1 cellular context compared by ENCODE assay signal in genomic region chr9:124415102-124415851, GRCh38.
TF ChIP-seq lines count a peak whose summit lies in the region.

Gene PSMB7 (minus strand): TSS chr9:124415442. CDS start chr9:124415425, 17 bp downstream.

TF ChIP-seq in K562, 482 proteins besides CTCF, POLR2A, EP300 and RAD21 (continued from another document and continues in another):
- peak; percentile 56 for TF ChIP-seq PKNOX1 (IDR thresholded peaks at IDR 0.05)
- no peak for TF ChIP-seq HOMEZ (CRISPR knock-in tag; IDR thresholded peaks at IDR 0.05)
- TF ChIP-seq TRIM24 (IDR thresholded peaks at IDR 0.05): peak in 1 of 2 experiments; percentile 52; a peak in 1 of 4 replicates
- TF ChIP-seq CSDE1 (IDR thresholded peaks at IDR 0.05): peak in 1 of 2 experiments; percentile 37; a peak in 1 of 4 replicates
- TF ChIP-seq ZSCAN29 (IDR thresholded peaks at IDR 0.05): no peak
- TF ChIP-seq ZNF668 (CRISPR knock-in tag; IDR thresholded peaks at IDR 0.05): no peak
- no peak for TF ChIP-seq ZNF764 (CRISPR knock-in tag; IDR thresholded peaks at IDR 0.05; ENCODE audit: low read depth)
- no peak for TF ChIP-seq PTBP1 (IDR thresholded peaks at IDR 0.05; ENCODE audit: low read depth, low read length)
- TF ChIP-seq CEBPB (tag; IDR thresholded peaks at IDR 0.05): no peak
- TF ChIP-seq RNF219 (CRISPR knock-in tag; IDR thresholded peaks at IDR 0.05): no peak
- no peak for TF ChIP-seq NCOA2 (IDR thresholded peaks at IDR 0.05; ENCODE audit: partially characterized antibody in 2 of 2)
- peak; percentile 33 for TF ChIP-seq ZFP36 (IDR thresholded peaks at IDR 0.05; ENCODE audit: low read depth, low read length, partially characterized antibody)
- 0 out of 2 replicates have a peak, but pooled peaks have one; percentile 30 for TF ChIP-seq ZNF609 (CRISPR knock-in tag; IDR thresholded peaks at IDR 0.05; ENCODE audit: borderline replicate concordance)
- TF ChIP-seq THAP12 (CRISPR knock-in tag; IDR thresholded peaks at IDR 0.05): peak; percentile 100
- TF ChIP-seq CGGBP1 (CRISPR knock-in tag; IDR thresholded peaks at IDR 0.05): no peak
- no peak for TF ChIP-seq CHD7 (IDR thresholded peaks at IDR 0.05; ENCODE audit: low read depth, low read length)
- peak; percentile 50 for TF ChIP-seq ETV1 (tag; conservative IDR thresholded peaks at IDR 0.05; ENCODE audit: low read depth)
- no peak for TF ChIP-seq ZNF354B (CRISPR knock-in tag; IDR thresholded peaks at IDR 0.05)
- peak; percentile 77 to 91 for TF ChIP-seq MNT (conservative IDR thresholded peaks at IDR 0.05)
- TF ChIP-seq MTA1 (IDR thresholded peaks at IDR 0.05; ENCODE audit: borderline replicate concordance): peak; percentile 65; the same call in 1 of the 2 replicates
- no peak for TF ChIP-seq KHSRP (IDR thresholded peaks at IDR 0.05)
- 0 out of 2 replicates have a peak, but pooled peaks have one; percentile 33 for TF ChIP-seq ZNF41 (CRISPR knock-in tag; conservative IDR thresholded peaks at IDR 0.05)
- peak; percentile 71; the same call in 1 of the 2 replicates for TF ChIP-seq SOX6 (IDR thresholded peaks at IDR 0.05)
